ENCODE assay signal across 26 cellular contexts in the genomic region with DNA sequence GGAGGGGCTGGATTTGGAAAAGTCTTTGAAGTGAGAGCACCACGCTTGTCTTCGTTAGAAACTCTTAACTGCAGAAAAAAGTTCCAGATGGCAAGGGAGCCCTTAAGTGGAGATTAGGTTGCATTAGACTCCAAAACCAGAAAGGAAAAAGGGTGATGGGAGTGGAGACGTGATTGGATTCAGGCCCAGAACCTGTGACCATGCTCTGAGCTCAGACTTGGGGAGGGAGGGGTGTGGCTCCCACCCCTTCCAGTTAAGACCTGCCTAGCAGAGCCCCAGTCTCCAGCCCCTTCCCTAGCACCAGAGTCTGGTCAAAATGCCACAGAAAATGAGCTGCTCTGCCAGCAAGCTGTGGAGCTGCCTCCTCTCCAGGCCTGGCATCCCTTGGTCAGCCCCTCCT.
"Had no signal": no experiment of that assay in that cellular context is flagged by ENCODE, and none has a peak within 500 bp of the region (broad histone marks: within the 10 kb centered on the region; RNA-seq: fewer than 3 reads in every experiment).

No MANE protein-coding gene starts in this region.

- H3K9me3 Mint-ChIP-seq: activated CD8-positive, alpha-beta T cell treated with anti-CD3 and anti-CD28 coated beads for 36 hours; activated T-helper 1 cell treated with anti-CD3 and anti-CD28 coated beads, Interleukin-12 subunit alpha, Interleukin-12 subunit beta, Interleukin-2, Interleukin-4 antibody, amounts not matched to agents 30 ng/mL and 10 ng/mL and 1 ng/mL, durations not matched to agents 14 hours and 24 hours and 36 hours; central memory CD8-positive, alpha-beta T cell; effector memory CD8-positive, alpha-beta T cell; naive thymus-derived CD4-positive, alpha-beta T cell; neural progenitor cell; T-helper 1 cell treated with Interleukin-12 subunit alpha and Interleukin-12 subunit beta and Interleukin-4 antibody, amounts not matched to agents 30 μg/mL and 1 μg/mL, for 36 hours had no signal

- DNase-seq: activated B cell treated with CpG ODN at 0.5 μM for 24 hours; activated CD4-positive, alpha-beta T cell treated with anti-CD3 and anti-CD28 coated beads for 4 hours; activated CD8-positive, alpha-beta T cell treated with anti-CD3 and anti-CD28 coated beads for 36 hours; activated gamma-delta T cell treated with Interleukin-2 at 50 U/mL for 16 hours; adrenal gland; colonic mucosa; dorsolateral prefrontal cortex; effector memory CD8-positive, alpha-beta T cell; naive thymus-derived CD4-positive, alpha-beta T cell; stimulated activated CD4-positive, alpha-beta T cell treated with anti-CD3 and anti-CD28 coated beads, Interleukin-12 subunit alpha, Interleukin-12 subunit beta, amount 100 ng/mL, for 4 hours; stimulated activated CD4-positive, alpha-beta T cell treated with anti-CD3 and anti-CD28 coated beads, Interleukin-1b, Interleukin-23, amount 100 ng/mL, for 48 hours; stomach; T1000 had no signal

- H3K27me3 Mint-ChIP-seq: activated B cell treated with CpG ODN at 0.5 μM for 24 hours; activated CD8-positive, alpha-beta T cell treated with anti-CD3 and anti-CD28 coated beads for 36 hours; activated naive CD8-positive, alpha-beta T cell; central memory CD8-positive, alpha-beta T cell; effector memory CD8-positive, alpha-beta T cell; naive thymus-derived CD4-positive, alpha-beta T cell had no signal

- FAIRE-seq: astrocyte, keratinocyte had no signal

- H3K4me1 Mint-ChIP-seq: neural progenitor cell had no signal

- H3K27me3 ChIP-seq: adrenal gland, colonic mucosa, dorsolateral prefrontal cortex, neural progenitor cell, right atrium auricular region, stomach, suprapubic skin, tibial nerve had no signal

- H3K4me3 Mint-ChIP-seq: activated B cell treated with CpG ODN at 0.5 μM for 24 hours; activated CD8-positive, alpha-beta T cell treated with anti-CD3 and anti-CD28 coated beads for 36 hours; activated naive CD8-positive, alpha-beta T cell; activated T-helper 1 cell treated with anti-CD3 and anti-CD28 coated beads, Interleukin-12 subunit alpha, Interleukin-12 subunit beta, Interleukin-2, Interleukin-4 antibody, amounts not matched to agents 30 ng/mL and 10 ng/mL and 1 ng/mL, durations not matched to agents 14 hours and 24 hours and 36 hours; central memory CD8-positive, alpha-beta T cell; effector memory CD8-positive, alpha-beta T cell; naive thymus-derived CD4-positive, alpha-beta T cell; neural progenitor cell; T-helper 1 cell treated with Interleukin-12 subunit alpha and Interleukin-12 subunit beta and Interleukin-4 antibody, amounts not matched to agents 30 μg/mL and 1 μg/mL, for 36 hours had no signal

- H3K27ac Mint-ChIP-seq: activated B cell treated with CpG ODN at 0.5 μM for 24 hours; activated CD8-positive, alpha-beta T cell treated with anti-CD3 and anti-CD28 coated beads for 36 hours; activated naive CD8-positive, alpha-beta T cell; activated T-helper 1 cell treated with anti-CD3 and anti-CD28 coated beads, Interleukin-12 subunit alpha, Interleukin-12 subunit beta, Interleukin-2, Interleukin-4 antibody, amounts not matched to agents 30 ng/mL and 10 ng/mL and 1 ng/mL, durations not matched to agents 14 hours and 24 hours and 36 hours; effector memory CD8-positive, alpha-beta T cell; neural progenitor cell; T-helper 1 cell treated with Interleukin-12 subunit alpha and Interleukin-12 subunit beta and Interleukin-4 antibody, amounts not matched to agents 30 μg/mL and 1 μg/mL, for 36 hours had no signal

- ATAC-seq: activated CD8-positive, alpha-beta T cell treated with anti-CD3 and anti-CD28 coated beads for 36 hours; effector memory CD8-positive, alpha-beta T cell; naive thymus-derived CD4-positive, alpha-beta T cell had no signal

- H3K4me3 ChIP-seq: adrenal gland, colonic mucosa, dorsolateral prefrontal cortex, lung, neural progenitor cell, prostate gland, right atrium auricular region, stomach, suprapubic skin, tibial nerve had no signal

- H3K4me1 ChIP-seq: adrenal gland, colonic mucosa, prostate gland had no signal

- H3K36me3 ChIP-seq: colonic mucosa, neural progenitor cell, prostate gland had no signal

- H3K9me3 ChIP-seq: adrenal gland, colonic mucosa, prostate gland, right atrium auricular region, stomach, suprapubic skin, tibial nerve had no signal

- H3K27ac ChIP-seq: adrenal gland, colonic mucosa, dorsolateral prefrontal cortex, epithelial cell of prostate, neural progenitor cell, prostate gland, right atrium auricular region, stomach, suprapubic skin, tibial nerve had no signal
